Comparison of ENCODE assay signal across 12 cellular contexts in genomic region chr19:8352134-8352827, GRCh38. TPM values are rescaled to one million over a fixed set of nuclear protein-coding genes. Genes with fewer than 3 reads are reported as not detected.
DNase-seq lines count a peak whose midpoint lies in the region; FAIRE-seq and TF ChIP-seq lines count a peak whose summit lies in the region.
"Had no signal": no experiment of that assay in that cellular context is flagged by ENCODE, and none has a peak within 500 bp of the region (broad histone marks: within the 10 kb centered on the region; RNA-seq: fewer than 3 reads in every experiment).

No MANE protein-coding gene starts in this region.

- H3K4me3 ChIP-seq in AG04449 (ENCODE audit: low read depth, low read length): peak overlapping the region; percentile 20

- CTCF ChIA-PET in AG04449 (lab: Yijun Ruan, JAX): interaction anchor here (1.4 to 5.8 kb wide), 20 partner anchors 9 to 234 kb away, joined by 4 to 121 read pairs (median 24); partner anchors contain the start of genes ANGPTL4, KANK3, MARCHF2 and MYO1F

- H3K9me3 Mint-ChIP-seq in HFFc6: peaks cover 5% of the 10 kb centered on the region
- no peaks in the 10 kb centered on the region for H3K9me3 Mint-ChIP-seq in dendritic cell treated with granulocyte-macrophage colony-stimulating factor and Interleukin-4, amounts not matched to agents 40 ng/mL and 50 ng/mL, for 4 days
- peaks cover 8% of the 10 kb centered on the region for H3K9me3 Mint-ChIP-seq in nephron progenitor cell
- H3K9me3 Mint-ChIP-seq: activated T-helper 2 cell treated with anti-CD3 and anti-CD28 coated beads, Interferon-gamma antibody, Interleukin-2, Interleukin-4, amounts not matched to agents 10 μg/mL and 5 μg/mL and 100 μg/mL, durations not matched to agents 14 hours and 24 hours and 36 hours; immature natural killer cell had no signal

- no peak for FAIRE-seq in H54 (lab: Jason Lieb, UNC)
- FAIRE-seq: GM12892 had no signal

- H3K4me1 Mint-ChIP-seq in HFFc6 (ENCODE audit: low read depth) (peaks cover 41% of the 10 kb centered on the region), nephron progenitor cell (peaks cover 39% of the 10 kb centered on the region)
- peaks cover 31% of the 10 kb centered on the region for H3K4me1 Mint-ChIP-seq in dendritic cell treated with granulocyte-macrophage colony-stimulating factor and Interleukin-4, amounts not matched to agents 40 ng/mL and 50 ng/mL, for 4 days (ENCODE audit: low read depth)

- H3K27me3 Mint-ChIP-seq in HFFc6 (ENCODE audit: insufficient read depth) (peaks cover 5% of the 10 kb centered on the region), nephron progenitor cell (ENCODE audit: low read depth, poor library complexity) (peaks cover 34% of the 10 kb centered on the region)
- H3K27me3 Mint-ChIP-seq in dendritic cell treated with granulocyte-macrophage colony-stimulating factor and Interleukin-4, amounts not matched to agents 40 ng/mL and 50 ng/mL, for 4 days: peaks cover 48% of the 10 kb centered on the region

- POLR2A ChIA-PET in AG04449 (lab: Yijun Ruan, JAX): no interaction called here

- DNase-seq in AG04449 (ENCODE audit: low read depth, low spot score) (no peak), HFFc6 (no peak), nephron progenitor cell (no peak), H54 (ENCODE audit: insufficient read length, low spot score) (no peak), GM19238 (ENCODE audit: insufficient read length, low spot score) (no peak), occipital lobe (lab: John Stamatoyannopoulos, UW) (no peak), OCI-M2 (lab: John Stamatoyannopoulos, UW; ENCODE audit: unreplicated experiment) (no peak)
- DNase-seq: effector CD4-positive, alpha-beta T cell; immature natural killer cell had no signal

- no peak for TF ChIP-seq POLR2A in H54 (IDR thresholded peaks at IDR 0.05; ENCODE audit: low read depth, low read length)

- TF ChIP-seq CTCF in AG04449 (IDR thresholded peaks at IDR 0.05; ENCODE audit: insufficient read depth, low read length, missing control alignments) (no peak), HFFc6 (IDR thresholded peaks at IDR 0.05) (no peak), nephron progenitor cell (IDR thresholded peaks at IDR 0.05) (no peak)

- H3K4me3 Mint-ChIP-seq in HFFc6 (peak overlapping the region; percentile 54), nephron progenitor cell (peak overlapping the region; percentile 68)
- H3K4me3 Mint-ChIP-seq in dendritic cell treated with granulocyte-macrophage colony-stimulating factor and Interleukin-4, amounts not matched to agents 40 ng/mL and 50 ng/mL, for 4 days: no peak overlapping the region
- H3K4me3 Mint-ChIP-seq: immature natural killer cell had no signal

- no peak overlapping the region for H3K27ac Mint-ChIP-seq in HFFc6
- H3K27ac Mint-ChIP-seq in dendritic cell treated with granulocyte-macrophage colony-stimulating factor and Interleukin-4, amounts not matched to agents 40 ng/mL and 50 ng/mL, for 4 days: peak overlapping the region; percentile 31
- peak overlapping the region; percentile 51 for H3K27ac Mint-ChIP-seq in nephron progenitor cell
- H3K27ac Mint-ChIP-seq: activated T-helper 2 cell treated with anti-CD3 and anti-CD28 coated beads, Interferon-gamma antibody, Interleukin-2, Interleukin-4, amounts not matched to agents 10 μg/mL and 5 μg/mL and 100 μg/mL, durations not matched to agents 14 hours and 24 hours and 36 hours; immature natural killer cell had no signal

- intact Hi-C loops in dendritic cell treated with granulocyte-macrophage colony-stimulating factor and Interleukin-4, amounts not matched to agents 40 ng/mL and 50 ng/mL, for 4 days (cut with micrococcal nuclease): loop anchor here (10.0 kb wide), 1 partner anchor 153 kb away; the partner anchor contains the start of gene PRAM1

- H3K36me3 Mint-ChIP-seq in HFFc6 (ENCODE audit: low read depth): peaks cover 5% of the 10 kb centered on the region
- no peaks in the 10 kb centered on the region for H3K36me3 Mint-ChIP-seq in dendritic cell treated with granulocyte-macrophage colony-stimulating factor and Interleukin-4, amounts not matched to agents 40 ng/mL and 50 ng/mL, for 4 days (ENCODE audit: low read depth)
- peaks cover 4% of the 10 kb centered on the region for H3K36me3 Mint-ChIP-seq in nephron progenitor cell (ENCODE audit: low read depth)
- H3K36me3 Mint-ChIP-seq: immature natural killer cell had no signal

RNA-seq across cellular contexts. Expression of gene KANK3, which starts 9.2 kb away (rescaled TPM):
- total RNA-seq in HFFc6 (2021; fragmentation: NEBNext Ultra II Directional; extraction: Animal tissue kit (Norgen Biotek cat#: 25700)): under 1 TPM in 2 of 6 experiments, not detected in 4; 0.26 to 0.30 TPM
- 5.1 TPM for total RNA-seq in occipital lobe

RNA-seq across cellular contexts. Expression of gene ANGPTL4, which starts 11.7 kb away (rescaled TPM):
- total RNA-seq in HFFc6 (2021; fragmentation: NEBNext Ultra II Directional; extraction: Animal tissue kit (Norgen Biotek cat#: 25700)): 1 to 10 TPM; 1.5 to 9.8 (median 2.0) TPM
- total RNA-seq in occipital lobe: 0.94 TPM

RNA-seq across cellular contexts. Expression of gene RPS28, which starts 31.0 kb away (rescaled TPM):
- total RNA-seq in HFFc6 (2021; fragmentation: NEBNext Ultra II Directional; extraction: Animal tissue kit (Norgen Biotek cat#: 25700)): 1,000 to 10,000 TPM; 1,135 to 1,536 (median 1,376) TPM
- total RNA-seq in occipital lobe: 161 TPM

RNA-seq across cellular contexts. Expression of gene NDUFA7, which starts 31.1 kb away (rescaled TPM):
- total RNA-seq in HFFc6 (2021; fragmentation: NEBNext Ultra II Directional; extraction: Animal tissue kit (Norgen Biotek cat#: 25700)): 10 to 100 TPM; 54.0 to 75.9 (median 61.1) TPM
- 10.5 TPM for total RNA-seq in occipital lobe

RNA-seq across cellular contexts. Expression of gene RAB11B, which starts 37.9 kb away (rescaled TPM):
- total RNA-seq in HFFc6 (2021; fragmentation: NEBNext Ultra II Directional; extraction: Animal tissue kit (Norgen Biotek cat#: 25700)): 100 to 1,000 TPM in 1 of 6 experiments, 10 to 100 TPM in 5; 82.5 to 107 (median 92.4) TPM
- 76.9 TPM for total RNA-seq in occipital lobe
